Comparison of ENCODE assay signal across 9 cellular contexts in the genomic region with DNA sequence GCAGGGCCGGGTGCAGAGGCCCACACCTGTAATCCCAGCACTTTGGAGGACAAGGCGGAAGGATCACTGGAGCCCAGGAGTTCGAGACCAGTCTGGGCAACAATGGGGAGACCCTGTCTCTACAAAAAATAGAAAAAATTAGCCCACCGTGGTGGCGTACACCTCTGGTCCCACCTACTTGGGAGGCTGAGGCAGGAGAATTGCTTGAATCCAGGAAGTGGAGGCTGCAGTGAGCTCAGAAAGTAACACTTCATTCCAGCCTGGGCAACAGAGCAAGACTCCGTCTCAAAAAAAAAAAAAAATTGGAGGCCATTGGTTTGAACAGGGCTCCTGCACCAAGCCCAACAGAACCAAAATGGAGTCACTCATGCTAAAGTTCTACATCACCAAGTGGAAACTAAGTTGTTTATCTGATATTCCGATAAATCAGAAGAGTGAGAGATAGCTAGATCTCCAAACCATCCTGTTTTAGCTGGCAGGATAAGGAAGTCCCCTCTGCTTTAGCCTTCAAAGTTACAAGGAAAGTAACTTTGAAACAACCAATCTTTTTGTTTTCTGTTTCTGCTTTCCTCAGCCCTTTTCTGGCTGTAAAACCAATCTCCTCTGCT. TPM values are rescaled to one million over a fixed set of nuclear protein-coding genes. Genes with fewer than 3 reads are reported as not detected.
A peak's percentile ranks its signal among the peaks of the same experiment; 100 is the strongest.
DNase-seq lines count a peak whose midpoint lies in the region; ATAC-seq and TF ChIP-seq lines count a peak whose summit lies in the region.
"Had no signal": no experiment of that assay in that cellular context is flagged by ENCODE, and none has a peak within 500 bp of the region (broad histone marks: within the 10 kb centered on the region; RNA-seq: fewer than 3 reads in every experiment).

No MANE protein-coding gene starts in this region.

- peak overlapping the region; percentile 84 to 99 (median 98) for H3K4me3 Mint-ChIP-seq in T-cell

- peaks cover 5% of the 10 kb centered on the region; the same call in 1 of the 2 replicates for H3K4me1 ChIP-seq in HAP-1
- peaks cover 0 to 35% (median 16%) of the 10 kb centered on the region in 3 donors for H3K4me1 ChIP-seq in esophagus squamous epithelium
- H3K4me1 ChIP-seq in skeletal muscle tissue (ENCODE audit: control insufficient read depth in 3 of 3, insufficient read depth in 3 of 3, low read length in 3 of 3), result peaks cover 12 to 23% (median 14%) of the 10 kb centered on the region in 3 donors

- H3K4me3 ChIP-seq in HAP-1, result peak overlapping the region; percentile 85; the same call in 1 of the 2 replicates
- peak overlapping the region in 1 of 4 donors; percentile 76 for H3K4me3 ChIP-seq in esophagus squamous epithelium
- H3K4me3 ChIP-seq in skeletal muscle tissue (ENCODE audit: low read length in 3 of 3), result no peak overlapping the region

- TF ChIP-seq CTCF in esophagus squamous epithelium (IDR thresholded peaks at IDR 0.05), result no peak

- intact Hi-C loops in esophagus squamous epithelium (cut with DNase I), result no loop called here

- H3K27me3 ChIP-seq in HAP-1 (ENCODE audit: low read depth) (no peaks in the 10 kb centered on the region), esophagus squamous epithelium (no peaks in the 10 kb centered on the region), skeletal muscle tissue (ENCODE audit: control insufficient read depth in 3 of 3, insufficient read depth in 3 of 3, low read length in 3 of 3) (no peaks in the 10 kb centered on the region)

- no peak for TF ChIP-seq POLR2A in esophagus squamous epithelium (IDR thresholded peaks at IDR 0.05)

- in situ Hi-C loops in HAP-1 (cut with MboI; ENCODE audit: low sequenced_read_pairs), result no loop called here

- H3K9me3 ChIP-seq in HAP-1 (no peaks in the 10 kb centered on the region), esophagus squamous epithelium (no peaks in the 10 kb centered on the region), skeletal muscle tissue (ENCODE audit: control insufficient read depth in 3 of 3, low read length in 3 of 3) (no peaks in the 10 kb centered on the region)
- H3K9me3 ChIP-seq: thoracic aorta had no signal

- H3K9me3 Mint-ChIP-seq in T-cell, result no peaks in the 10 kb centered on the region

- peaks cover 35 to 40% (median 37%) of the 10 kb centered on the region in 3 donors for H3K4me1 Mint-ChIP-seq in T-cell

- POLR2A ChIA-PET in T-cell (lab: Charles Lee), result interaction anchor here (0.5 to 0.9 kb wide), 6 partner anchors 9 to 122 kb away, joined by 3 to 8 read pairs (median 3); no protein-coding TSS in a partner anchor

- no peaks in the 10 kb centered on the region for H3K27me3 Mint-ChIP-seq in T-cell

- ATAC-seq in T-cell (replicated peaks in 1 of 4) (no peak), HG02610 (IDR thresholded peaks at IDR 0.05; ENCODE audit: unreplicated experiment) (no peak), HG03439 (IDR thresholded peaks at IDR 0.05; ENCODE audit: unreplicated experiment) (no peak)

- H3K27ac Mint-ChIP-seq in T-cell, result peak overlapping the region; percentile 96 to 98

- H3K36me3 ChIP-seq in HAP-1 (replicated peaks), result peaks cover 4% of the 10 kb centered on the region
- peaks cover 5 to 9% (median 5%) of the 10 kb centered on the region in 3 donors for H3K36me3 ChIP-seq in esophagus squamous epithelium
- peaks cover 6 to 11% (median 7%) of the 10 kb centered on the region in 3 donors for H3K36me3 ChIP-seq in skeletal muscle tissue (ENCODE audit: control insufficient read depth in 3 of 3, insufficient read depth in 3 of 3, low read length in 3 of 3)

- CTCF ChIA-PET in T-cell (lab: Charles Lee), result interaction anchor here (0.6 to 2.5 kb wide), 5 partner anchors 12 to 360 kb away, joined by 3 to 13 read pairs (median 3); a partner anchor contains a TSS

- H3K9ac ChIP-seq in skeletal muscle tissue (ENCODE audit: low read depth in 1 of 3, low read length in 3 of 3), result peak overlapping the region in 2 of 3 donors; percentile 57 to 98

- DNase-seq in HAP-1 (ENCODE audit: low spot score in 2 of 2), result no peak
- no peak for DNase-seq in T-cell
- no peak for DNase-seq in esophagus squamous epithelium (lab: John Stamatoyannopoulos, UW)
- DNase-seq in NCI-H1417 (lab: John Stamatoyannopoulos, UW), result no peak
- no peak for DNase-seq in NK-92 (lab: John Stamatoyannopoulos, UW; ENCODE audit: unreplicated experiment)

- H3K27ac ChIP-seq in esophagus squamous epithelium (peak overlapping the region in 3 of 4 donors; percentile 94 to 95 (median 94)), skeletal muscle tissue (ENCODE audit: low read depth, low read length) (peak overlapping the region; percentile 85)

- WGBS in esophagus squamous epithelium, 2 donors, result 73 to 80% methylated on average over 5 to 7 of the region's 7 CpGs

- no peaks in the 10 kb centered on the region for H3K36me3 Mint-ChIP-seq in T-cell

RNA-seq across cellular contexts. Expression of a gene that starts 0.8 kb away (rescaled TPM):
- total RNA-seq in T-cell, result 10 to 100 TPM; 26.2 to 59.9 (median 55.4) TPM
- total RNA-seq in esophagus squamous epithelium, result 10 to 100 TPM in 3 of 4 donors, 1 to 10 TPM in 1; 8.5 to 29.4 (median 16.9) TPM
- total RNA-seq in skeletal muscle tissue, result 4.2 TPM

RNA-seq across cellular contexts. Expression of a gene that starts 12.8 kb away (rescaled TPM):
- 10 to 100 TPM; 29.6 to 71.1 (median 56.7) TPM for total RNA-seq in T-cell
- total RNA-seq in esophagus squamous epithelium, result 10 to 100 TPM; 34.5 to 59.7 (median 42.3) TPM
- total RNA-seq in skeletal muscle tissue, result 11.0 TPM

RNA-seq across cellular contexts. Expression of a gene that starts 51.8 kb away (rescaled TPM):
- 1 to 10 TPM in 1 of 5 donors, under 1 TPM in 4; 0.32 to 1.3 (median 0.68) TPM for total RNA-seq in T-cell
- 1 to 10 TPM; 2.4 to 6.8 (median 4.5) TPM for total RNA-seq in esophagus squamous epithelium
- total RNA-seq in skeletal muscle tissue, result 17.2 TPM
